ENCODE assay signal across 1 cellular context in the genomic region with DNA sequence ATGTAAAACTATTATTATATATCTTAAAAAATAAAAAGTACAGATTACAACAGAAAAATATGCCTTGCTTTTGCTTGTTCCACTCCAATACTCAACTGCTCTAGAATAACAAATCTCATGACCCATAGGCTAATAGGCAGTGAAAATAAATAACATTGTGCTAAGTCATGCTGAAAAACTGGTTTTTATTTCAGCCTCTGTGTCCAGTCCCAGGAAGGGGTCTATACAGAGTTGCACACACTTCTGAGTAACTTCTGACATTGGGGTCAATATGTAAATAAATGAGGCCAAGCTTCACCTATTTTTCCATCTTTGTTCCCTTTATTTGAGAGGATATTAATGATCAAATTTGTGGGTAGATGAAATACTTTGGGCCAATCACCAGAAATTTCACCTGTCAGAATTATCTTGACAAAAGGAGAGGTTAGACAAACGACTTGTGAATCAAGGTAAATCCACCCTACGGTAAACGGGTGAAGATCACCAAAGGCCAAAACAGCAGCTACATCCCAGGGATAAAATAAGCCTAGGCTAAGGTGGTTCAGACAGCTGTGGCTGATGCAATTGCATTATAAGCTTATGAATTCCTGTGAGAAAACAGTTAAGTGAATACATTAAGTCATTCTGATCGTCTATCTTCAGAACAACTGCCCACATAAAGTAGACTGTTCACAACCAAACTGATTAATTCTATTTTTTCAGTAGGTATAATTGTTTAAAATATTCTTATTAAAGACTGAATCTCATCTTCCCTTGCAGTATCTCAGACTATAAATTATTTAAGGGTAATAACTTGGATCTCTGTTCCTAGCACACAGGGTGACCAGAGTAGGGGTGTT.
TF ChIP-seq lines count a peak whose summit lies in the region.

No MANE protein-coding gene starts in this region.

TF ChIP-seq in K562, 482 proteins besides CTCF, POLR2A, EP300 and RAD21 (continued from another document and continues in another):
- TF ChIP-seq ZEB2 (IDR thresholded peaks at IDR 0.05) (peak; percentile 60; the same call in 1 of the 2 replicates), SMAD3 (CRISPR knock-in tag; conservative IDR thresholded peaks at IDR 0.05) (no peak), ZNF274 (IDR thresholded peaks at IDR 0.05; ENCODE audit: borderline replicate concordance, low read depth, low read length) (no peak), ZNF668 (CRISPR knock-in tag; IDR thresholded peaks at IDR 0.05) (peak; percentile 56; the same call in 1 of the 2 replicates), THRAP3 (IDR thresholded peaks at IDR 0.05; ENCODE audit: borderline replicate concordance) (no peak), BRD4 (IDR thresholded peaks at IDR 0.05) (no peak), EP400 (IDR thresholded peaks at IDR 0.05) (peak; percentile 36; the same call in 1 of the 2 replicates), SMARCC2 (IDR thresholded peaks at IDR 0.05; ENCODE audit: low read depth) (0 out of 2 replicates have a peak, but pooled peaks have one; percentile 21), MAFK (IDR thresholded peaks at IDR 0.05; ENCODE audit: low read length) (peak; percentile 58), BRD9 (IDR thresholded peaks at IDR 0.05; ENCODE audit: low read depth, partially characterized antibody) (peak; percentile 52), HDAC3 (IDR thresholded peaks at IDR 0.05; ENCODE audit: borderline replicate concordance, partially characterized antibody) (no peak), IFI16 (CRISPR knock-in tag; IDR thresholded peaks at IDR 0.05) (no peak), SMARCA4 (IDR thresholded peaks at IDR 0.05) (peak; percentile 29), NR4A1 (CRISPR knock-in tag; IDR thresholded peaks at IDR 0.05) (no peak), NR4A1 (tag; IDR thresholded peaks at IDR 0.05) (peak; percentile 21; the same call in 1 of the 2 replicates), ZNF316 (IDR thresholded peaks at IDR 0.05) (peak; percentile 84), ZSCAN32 (CRISPR knock-in tag; IDR thresholded peaks at IDR 0.05) (peak; percentile 81), NFATC3 (IDR thresholded peaks at IDR 0.05) (no peak), NUFIP1 (IDR thresholded peaks at IDR 0.05; ENCODE audit: partially characterized antibody) (no peak), NONO (IDR thresholded peaks at IDR 0.05; ENCODE audit: low read depth in 2 of 2, low read length in 1 of 2) (no peak), RCOR1 (IDR thresholded peaks at IDR 0.05; ENCODE audit: borderline replicate concordance in 1 of 2, low read depth in 2 of 2, low read length in 2 of 2) (0 out of 4 replicates have a peak, but pooled peaks of 1 of the 2 experiments have one; percentile 23)
- TF ChIP-seq, protein P1, sequence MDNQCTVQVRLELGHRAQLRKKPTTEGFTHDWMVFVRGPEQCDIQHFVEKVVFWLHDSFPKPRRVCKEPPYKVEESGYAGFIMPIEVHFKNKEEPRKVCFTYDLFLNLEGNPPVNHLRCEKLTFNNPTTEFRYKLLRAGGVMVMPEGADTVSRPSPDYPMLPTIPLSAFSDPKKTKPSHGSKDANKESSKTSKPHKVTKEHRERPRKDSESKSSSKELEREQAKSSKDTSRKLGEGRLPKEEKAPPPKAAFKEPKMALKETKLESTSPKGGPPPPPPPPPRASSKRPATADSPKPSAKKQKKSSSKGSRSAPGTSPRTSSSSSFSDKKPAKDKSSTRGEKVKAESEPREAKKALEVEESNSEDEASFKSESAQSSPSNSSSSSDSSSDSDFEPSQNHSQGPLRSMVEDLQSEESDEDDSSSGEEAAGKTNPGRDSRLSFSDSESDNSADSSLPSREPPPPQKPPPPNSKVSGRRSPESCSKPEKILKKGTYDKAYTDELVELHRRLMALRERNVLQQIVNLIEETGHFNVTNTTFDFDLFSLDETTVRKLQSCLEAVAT (IDR thresholded peaks at IDR 0.05), result no peak
- TF ChIP-seq, protein P2, sequence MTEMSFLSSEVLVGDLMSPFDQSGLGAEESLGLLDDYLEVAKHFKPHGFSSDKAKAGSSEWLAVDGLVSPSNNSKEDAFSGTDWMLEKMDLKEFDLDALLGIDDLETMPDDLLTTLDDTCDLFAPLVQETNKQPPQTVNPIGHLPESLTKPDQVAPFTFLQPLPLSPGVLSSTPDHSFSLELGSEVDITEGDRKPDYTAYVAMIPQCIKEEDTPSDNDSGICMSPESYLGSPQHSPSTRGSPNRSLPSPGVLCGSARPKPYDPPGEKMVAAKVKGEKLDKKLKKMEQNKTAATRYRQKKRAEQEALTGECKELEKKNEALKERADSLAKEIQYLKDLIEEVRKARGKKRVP (CRISPR knock-in tag; IDR thresholded peaks at IDR 0.05), result peak; percentile 91
- TF ChIP-seq, protein P3, sequence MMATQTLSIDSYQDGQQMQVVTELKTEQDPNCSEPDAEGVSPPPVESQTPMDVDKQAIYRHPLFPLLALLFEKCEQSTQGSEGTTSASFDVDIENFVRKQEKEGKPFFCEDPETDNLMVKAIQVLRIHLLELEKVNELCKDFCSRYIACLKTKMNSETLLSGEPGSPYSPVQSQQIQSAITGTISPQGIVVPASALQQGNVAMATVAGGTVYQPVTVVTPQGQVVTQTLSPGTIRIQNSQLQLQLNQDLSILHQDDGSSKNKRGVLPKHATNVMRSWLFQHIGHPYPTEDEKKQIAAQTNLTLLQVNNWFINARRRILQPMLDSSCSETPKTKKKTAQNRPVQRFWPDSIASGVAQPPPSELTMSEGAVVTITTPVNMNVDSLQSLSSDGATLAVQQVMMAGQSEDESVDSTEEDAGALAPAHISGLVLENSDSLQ (IDR thresholded peaks at IDR 0.05), result 0 out of 2 replicates have a peak, but pooled peaks have one; percentile 9
- TF ChIP-seq, protein P4, sequence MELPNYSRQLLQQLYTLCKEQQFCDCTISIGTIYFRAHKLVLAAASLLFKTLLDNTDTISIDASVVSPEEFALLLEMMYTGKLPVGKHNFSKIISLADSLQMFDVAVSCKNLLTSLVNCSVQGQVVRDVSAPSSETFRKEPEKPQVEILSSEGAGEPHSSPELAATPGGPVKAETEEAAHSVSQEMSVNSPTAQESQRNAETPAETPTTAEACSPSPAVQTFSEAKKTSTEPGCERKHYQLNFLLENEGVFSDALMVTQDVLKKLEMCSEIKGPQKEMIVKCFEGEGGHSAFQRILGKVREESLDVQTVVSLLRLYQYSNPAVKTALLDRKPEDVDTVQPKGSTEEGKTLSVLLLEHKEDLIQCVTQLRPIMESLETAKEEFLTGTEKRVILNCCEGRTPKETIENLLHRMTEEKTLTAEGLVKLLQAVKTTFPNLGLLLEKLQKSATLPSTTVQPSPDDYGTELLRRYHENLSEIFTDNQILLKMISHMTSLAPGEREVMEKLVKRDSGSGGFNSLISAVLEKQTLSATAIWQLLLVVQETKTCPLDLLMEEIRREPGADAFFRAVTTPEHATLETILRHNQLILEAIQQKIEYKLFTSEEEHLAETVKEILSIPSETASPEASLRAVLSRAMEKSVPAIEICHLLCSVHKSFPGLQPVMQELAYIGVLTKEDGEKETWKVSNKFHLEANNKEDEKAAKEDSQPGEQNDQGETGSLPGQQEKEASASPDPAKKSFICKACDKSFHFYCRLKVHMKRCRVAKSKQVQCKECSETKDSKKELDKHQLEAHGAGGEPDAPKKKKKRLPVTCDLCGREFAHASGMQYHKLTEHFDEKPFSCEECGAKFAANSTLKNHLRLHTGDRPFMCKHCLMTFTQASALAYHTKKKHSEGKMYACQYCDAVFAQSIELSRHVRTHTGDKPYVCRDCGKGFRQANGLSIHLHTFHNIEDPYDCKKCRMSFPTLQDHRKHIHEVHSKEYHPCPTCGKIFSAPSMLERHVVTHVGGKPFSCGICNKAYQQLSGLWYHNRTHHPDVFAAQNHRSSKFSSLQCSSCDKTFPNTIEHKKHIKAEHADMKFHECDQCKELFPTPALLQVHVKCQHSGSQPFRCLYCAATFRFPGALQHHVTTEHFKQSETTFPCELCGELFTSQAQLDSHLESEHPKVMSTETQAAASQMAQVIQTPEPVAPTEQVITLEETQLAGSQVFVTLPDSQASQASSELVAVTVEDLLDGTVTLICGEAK (IDR thresholded peaks at IDR 0.05), result 0 out of 2 replicates have a peak, but pooled peaks have one; percentile 38
- TF ChIP-seq, protein P4 (CRISPR knock-in tag; IDR thresholded peaks at IDR 0.05), result no peak
- TF ChIP-seq, protein P5, sequence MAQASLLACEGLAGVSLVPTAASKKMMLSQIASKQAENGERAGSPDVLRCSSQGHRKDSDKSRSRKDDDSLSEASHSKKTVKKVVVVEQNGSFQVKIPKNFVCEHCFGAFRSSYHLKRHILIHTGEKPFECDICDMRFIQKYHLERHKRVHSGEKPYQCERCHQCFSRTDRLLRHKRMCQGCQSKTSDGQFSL (CRISPR knock-in tag; IDR thresholded peaks at IDR 0.05), result no peak
- TF ChIP-seq, protein P5 (tag; IDR thresholded peaks at IDR 0.05), result 0 out of 4 replicates have a peak, but pooled peaks of 1 of the 2 experiments have one; percentile 37
- TF ChIP-seq, protein P6, sequence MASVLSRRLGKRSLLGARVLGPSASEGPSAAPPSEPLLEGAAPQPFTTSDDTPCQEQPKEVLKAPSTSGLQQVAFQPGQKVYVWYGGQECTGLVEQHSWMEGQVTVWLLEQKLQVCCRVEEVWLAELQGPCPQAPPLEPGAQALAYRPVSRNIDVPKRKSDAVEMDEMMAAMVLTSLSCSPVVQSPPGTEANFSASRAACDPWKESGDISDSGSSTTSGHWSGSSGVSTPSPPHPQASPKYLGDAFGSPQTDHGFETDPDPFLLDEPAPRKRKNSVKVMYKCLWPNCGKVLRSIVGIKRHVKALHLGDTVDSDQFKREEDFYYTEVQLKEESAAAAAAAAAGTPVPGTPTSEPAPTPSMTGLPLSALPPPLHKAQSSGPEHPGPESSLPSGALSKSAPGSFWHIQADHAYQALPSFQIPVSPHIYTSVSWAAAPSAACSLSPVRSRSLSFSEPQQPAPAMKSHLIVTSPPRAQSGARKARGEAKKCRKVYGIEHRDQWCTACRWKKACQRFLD (CRISPR knock-in tag; IDR thresholded peaks at IDR 0.05), result peak; percentile 47; the same call in 1 of the 2 replicates
- TF ChIP-seq, protein P7, sequence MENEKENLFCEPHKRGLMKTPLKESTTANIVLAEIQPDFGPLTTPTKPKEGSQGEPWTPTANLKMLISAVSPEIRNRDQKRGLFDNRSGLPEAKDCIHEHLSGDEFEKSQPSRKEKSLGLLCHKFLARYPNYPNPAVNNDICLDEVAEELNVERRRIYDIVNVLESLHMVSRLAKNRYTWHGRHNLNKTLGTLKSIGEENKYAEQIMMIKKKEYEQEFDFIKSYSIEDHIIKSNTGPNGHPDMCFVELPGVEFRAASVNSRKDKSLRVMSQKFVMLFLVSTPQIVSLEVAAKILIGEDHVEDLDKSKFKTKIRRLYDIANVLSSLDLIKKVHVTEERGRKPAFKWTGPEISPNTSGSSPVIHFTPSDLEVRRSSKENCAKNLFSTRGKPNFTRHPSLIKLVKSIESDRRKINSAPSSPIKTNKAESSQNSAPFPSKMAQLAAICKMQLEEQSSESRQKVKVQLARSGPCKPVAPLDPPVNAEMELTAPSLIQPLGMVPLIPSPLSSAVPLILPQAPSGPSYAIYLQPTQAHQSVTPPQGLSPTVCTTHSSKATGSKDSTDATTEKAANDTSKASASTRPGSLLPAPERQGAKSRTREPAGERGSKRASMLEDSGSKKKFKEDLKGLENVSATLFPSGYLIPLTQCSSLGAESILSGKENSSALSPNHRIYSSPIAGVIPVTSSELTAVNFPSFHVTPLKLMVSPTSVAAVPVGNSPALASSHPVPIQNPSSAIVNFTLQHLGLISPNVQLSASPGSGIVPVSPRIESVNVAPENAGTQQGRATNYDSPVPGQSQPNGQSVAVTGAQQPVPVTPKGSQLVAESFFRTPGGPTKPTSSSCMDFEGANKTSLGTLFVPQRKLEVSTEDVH (IDR thresholded peaks at IDR 0.05; ENCODE audit: low read depth, partially characterized antibody), result peak; percentile 27
- TF ChIP-seq, protein P8, sequence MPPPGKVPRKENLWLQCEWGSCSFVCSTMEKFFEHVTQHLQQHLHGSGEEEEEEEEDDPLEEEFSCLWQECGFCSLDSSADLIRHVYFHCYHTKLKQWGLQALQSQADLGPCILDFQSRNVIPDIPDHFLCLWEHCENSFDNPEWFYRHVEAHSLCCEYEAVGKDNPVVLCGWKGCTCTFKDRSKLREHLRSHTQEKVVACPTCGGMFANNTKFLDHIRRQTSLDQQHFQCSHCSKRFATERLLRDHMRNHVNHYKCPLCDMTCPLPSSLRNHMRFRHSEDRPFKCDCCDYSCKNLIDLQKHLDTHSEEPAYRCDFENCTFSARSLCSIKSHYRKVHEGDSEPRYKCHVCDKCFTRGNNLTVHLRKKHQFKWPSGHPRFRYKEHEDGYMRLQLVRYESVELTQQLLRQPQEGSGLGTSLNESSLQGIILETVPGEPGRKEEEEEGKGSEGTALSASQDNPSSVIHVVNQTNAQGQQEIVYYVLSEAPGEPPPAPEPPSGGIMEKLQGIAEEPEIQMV (tag; conservative IDR thresholded peaks at IDR 0.05; ENCODE audit: low read depth), result no peak
- TF ChIP-seq, protein P9, sequence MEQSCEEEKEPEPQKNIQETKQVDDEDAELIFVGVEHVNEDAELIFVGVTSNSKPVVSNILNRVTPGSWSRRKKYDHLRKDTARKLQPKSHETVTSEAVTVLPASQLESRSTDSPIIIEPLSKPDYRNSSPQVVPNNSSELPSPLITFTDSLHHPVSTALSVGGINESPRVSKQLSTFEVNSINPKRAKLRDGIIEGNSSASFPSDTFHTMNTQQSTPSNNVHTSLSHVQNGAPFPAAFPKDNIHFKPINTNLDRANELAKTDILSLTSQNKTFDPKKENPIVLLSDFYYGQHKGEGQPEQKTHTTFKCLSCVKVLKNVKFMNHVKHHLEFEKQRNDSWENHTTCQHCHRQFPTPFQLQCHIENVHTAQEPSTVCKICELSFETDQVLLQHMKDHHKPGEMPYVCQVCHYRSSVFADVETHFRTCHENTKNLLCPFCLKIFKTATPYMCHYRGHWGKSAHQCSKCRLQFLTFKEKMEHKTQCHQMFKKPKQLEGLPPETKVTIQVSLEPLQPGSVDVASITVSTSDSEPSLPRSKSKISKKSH (CRISPR knock-in tag; IDR thresholded peaks at IDR 0.05), result no peak
